Comparison of ENCODE assay signal across 18 cellular contexts in genomic region chr17:81109957-81110356, GRCh38. TPM values are rescaled to one million over a fixed set of nuclear protein-coding genes. Genes with fewer than 3 reads are reported as not detected.
DNase-seq lines count a peak whose midpoint lies in the region; ATAC-seq and TF ChIP-seq lines count a peak whose summit lies in the region.
"Had no signal": no experiment of that assay in that cellular context is flagged by ENCODE, and none has a peak within 500 bp of the region (broad histone marks: within the 10 kb centered on the region; RNA-seq: fewer than 3 reads in every experiment).

No MANE protein-coding gene starts in this region.

- intact Hi-C loops in A673 (cut with micrococcal nuclease; ENCODE audit: unreplicated experiment) = no loop called here

- no peaks in the 10 kb centered on the region for H3K27me3 Mint-ChIP-seq in mesothelial cell of epicardium (ENCODE audit: low read depth)

- POLR2A ChIA-PET in A673 (lab: Charles Lee; ENCODE audit: low non-redundant PET) = no interaction called here

- H3K4me1 Mint-ChIP-seq in mesothelial cell of epicardium = no peaks in the 10 kb centered on the region
- H3K4me1 Mint-ChIP-seq: GM23338 had no signal

- H3K27ac ChIP-seq in A673 (ENCODE audit: low read depth, low read length, poor library complexity, severe bottlenecking) (peak overlapping the region; percentile 8), angular gyrus (ENCODE audit: low read depth, low read length) (peak overlapping the region; percentile 55), upper lobe of left lung (no peak overlapping the region)
- H3K27ac ChIP-seq: PC-9 had no signal

- H3K9me3 ChIP-seq in A673 (ENCODE audit: low read depth, low read length, poor library complexity, severe bottlenecking) (no peaks in the 10 kb centered on the region), upper lobe of left lung (no peaks in the 10 kb centered on the region)

- CTCF ChIA-PET in A673 (lab: Charles Lee) = interaction anchor here (1.3 kb wide), 1 partner anchor 13 kb away, joined by 4 read pairs; no protein-coding TSS in a partner anchor

- H3K36me3 ChIP-seq in A673 (ENCODE audit: insufficient read depth, low read length, poor library complexity, severe bottlenecking) (no peaks in the 10 kb centered on the region), upper lobe of left lung (peaks cover 10 to 88% (median 59%) of the 10 kb centered on the region in 4 donors)

- TF ChIP-seq EP300 in upper lobe of left lung (IDR thresholded peaks at IDR 0.05) = no peak

- no peak for DNase-seq in A673 (ENCODE audit: low spot score)
- DNase-seq in NB4 (ENCODE audit: low read depth) = peak; percentile 69
- no peak for DNase-seq in mesothelial cell of epicardium (ENCODE audit: low spot score in 2 of 2, unreplicated experiment in 2 of 2)
- no peak for DNase-seq in upper lobe of left lung
- no peak for DNase-seq in activated T-cell treated with anti-CD3 and anti-CD28 coated beads for 4 hours
- DNase-seq in NCI-H128 (lab: John Stamatoyannopoulos, UW; ENCODE audit: unreplicated experiment) = no peak
- DNase-seq: MV-4-11, NCI-H1436, NCI-H2029 treated with DMSO at 0.1 percent for 48 hours, NCI-H2171 treated with DMSO at 0.1 percent for 48 hours, NCI-H446 treated with DMSO at 0.1 percent for 48 hours, NCI-H774, PC-9 had no signal

- TF ChIP-seq POLR2A in NB4 (IDR thresholded peaks at IDR 0.05; ENCODE audit: extremely low read depth, insufficient read length) (no peak), upper lobe of left lung (IDR thresholded peaks at IDR 0.05) (no peak)

- H3K27ac Mint-ChIP-seq in mesothelial cell of epicardium = peak overlapping the region; percentile 21
- H3K27ac Mint-ChIP-seq: GM23338 had no signal

- no TSS peak for BruUV-seq in A673 (replicated peaks; lab: Mats Ljungman, UMichigan)

- TF ChIP-seq CTCF in A673 (conservative IDR thresholded peaks at IDR 0.05; ENCODE audit: low read depth, low read length) = no peak
- no peak for TF ChIP-seq CTCF in NB4 (IDR thresholded peaks at IDR 0.05; ENCODE audit: low read depth, low read length)
- no peak for TF ChIP-seq CTCF in mesothelial cell of epicardium (IDR thresholded peaks at IDR 0.05; ENCODE audit: unreplicated experiment)
- no peak for TF ChIP-seq CTCF in upper lobe of left lung (IDR thresholded peaks at IDR 0.05)

- no peaks in the 10 kb centered on the region for H3K9me3 Mint-ChIP-seq in mesothelial cell of epicardium
- H3K9me3 Mint-ChIP-seq: GM23338 had no signal

- peaks cover 4% of the 10 kb centered on the region for H3K36me3 Mint-ChIP-seq in mesothelial cell of epicardium

- ATAC-seq in upper lobe of left lung (ENCODE audit: low FRiP score in 2 of 2) (no peak), GM19351 (IDR thresholded peaks at IDR 0.05; ENCODE audit: unreplicated experiment) (no peak)

- peaks cover 13% of the 10 kb centered on the region for H3K4me1 ChIP-seq in A673 (ENCODE audit: insufficient read depth, low read length, poor library complexity, severe bottlenecking)
- no peaks in the 10 kb centered on the region for H3K4me1 ChIP-seq in upper lobe of left lung

- 82 to 86% methylated on average over 20 to 22 of the region's 22 CpGs for WGBS in upper lobe of left lung, 2 donors

- H3K27me3 ChIP-seq in A673 (replicated peaks; ENCODE audit: insufficient read depth, low read depth, low read length, poor library complexity) (no peaks in the 10 kb centered on the region), upper lobe of left lung (no peaks in the 10 kb centered on the region)

- H3K4me3 ChIP-seq in A673 (ENCODE audit: low read depth, low read length, poor library complexity, severe bottlenecking) = no peak overlapping the region
- H3K4me3 ChIP-seq in NB4 (ENCODE audit: low read depth, low read length) = no peak overlapping the region
- no peak overlapping the region for H3K4me3 ChIP-seq in upper lobe of left lung
- H3K4me3 ChIP-seq: GM23338, PC-9 had no signal

- no peak overlapping the region for H3K4me3 Mint-ChIP-seq in mesothelial cell of epicardium
- H3K4me3 Mint-ChIP-seq: GM23338 had no signal

RNA-seq across cellular contexts. Expression of gene PVALEF, which starts 55.4 kb away (rescaled TPM):
- total RNA-seq in A673 (2021) (not detected in 2 replicates), mesothelial cell of epicardium (0.22 to 0.62 TPM (median 0.47 TPM) in 3 replicates), upper lobe of left lung (not detected)
- total RNA-seq: A172, GM23338, PC-9, SK-MEL-5 had no signal

RNA-seq across cellular contexts. Expression of gene AATK, which starts 56.1 kb away (rescaled TPM):
- total RNA-seq in A673 (2021) (0.90 and 1.4 TPM in 2 replicates), mesothelial cell of epicardium (14.8 to 17.3 TPM (median 15.2 TPM) in 3 replicates), upper lobe of left lung (100 to 1,000 TPM in 3 of 6 donors, 10 to 100 TPM in 3; 39.2 to 144 (median 92.2) TPM)

Comparison
In these comparisons a context has a peak if more than half of its experiments do, and no peak if none do; other contexts are left out.
1. H3K27ac ChIP-seq: peak in A673 (single experiment) and angular gyrus (single experiment); none in upper lobe of left lung (0 of 4).